9 cellular contexts compared by ENCODE assay signal in genomic region chr9:124776952-124777645, GRCh38. TPM values are rescaled to one million over a fixed set of nuclear protein-coding genes. Genes with fewer than 3 reads are reported as not detected.
DNase-seq lines count a peak whose midpoint lies in the region; ATAC-seq and TF ChIP-seq lines count a peak whose summit lies in the region.
"Had no signal": no experiment of that assay in that cellular context is flagged by ENCODE, and none has a peak within 500 bp of the region (broad histone marks: within the 10 kb centered on the region; RNA-seq: fewer than 3 reads in every experiment).

Gene OLFML2A (plus strand): TSS chr9:124777133. CDS start chr9:124777271, 138 bp downstream.

- TF ChIP-seq CTCF in adrenal gland (IDR thresholded peaks at IDR 0.05) = peak in 3 of 6 experiments; percentile 25 to 30 (median 30)

- H3K4me1 ChIP-seq in adrenal gland (replicated peaks in 1 of 2) = peaks cover 10% of the 10 kb centered on the region in 2 donors
- peaks cover 13% of the 10 kb centered on the region for H3K4me1 ChIP-seq in iPS-15b (ENCODE audit: control insufficient read depth, insufficient read depth, low read length)
- H3K4me1 ChIP-seq in skeletal muscle satellite cell (ENCODE audit: control insufficient read depth, insufficient read depth, low read length) = peaks cover 39% of the 10 kb centered on the region

- H3K9me3 ChIP-seq in adrenal gland (replicated peaks in 1 of 3) = no peaks in the 10 kb centered on the region
- no peaks in the 10 kb centered on the region for H3K9me3 ChIP-seq in iPS-15b (ENCODE audit: control insufficient read depth, insufficient read depth, low read length)
- no peaks in the 10 kb centered on the region for H3K9me3 ChIP-seq in skeletal muscle satellite cell (replicated peaks; ENCODE audit: low read length)

- peak within 1 kb of the TSS; percentile 90 for H3K4me2 ChIP-seq in skeletal muscle satellite cell (ENCODE audit: low read length)

- 2% methylated on average over 85 to 86 of the region's 86 CpGs; no CpG with 5 or more reads in 2 of the 4 donors for WGBS in adrenal gland, 4 donors

- ATAC-seq in HG03342 (IDR thresholded peaks at IDR 0.05; ENCODE audit: unreplicated experiment) = no peak

- H3K27me3 ChIP-seq in adrenal gland (peaks cover 12% of the 10 kb centered on the region), iPS-15b (ENCODE audit: control insufficient read depth, insufficient read depth, low read length) (peaks cover 16% of the 10 kb centered on the region), skeletal muscle satellite cell (ENCODE audit: control insufficient read depth, insufficient read depth, low read length) (no peaks in the 10 kb centered on the region)

- H3K4me3 ChIP-seq in adrenal gland (peak within 1 kb of the TSS in 2 of 4 donors; percentile 26 to 58), iPS-15b (ENCODE audit: low read depth, low read length) (peak within 1 kb of the TSS; percentile 63), skeletal muscle satellite cell (ENCODE audit: low read length) (peak within 1 kb of the TSS; percentile 72)

- peak within 1 kb of the TSS; percentile 73 for H3K9ac ChIP-seq in iPS-15b (ENCODE audit: low read depth, low read length)
- peak within 1 kb of the TSS; percentile 76 for H3K9ac ChIP-seq in skeletal muscle satellite cell (ENCODE audit: low read depth, low read length)

- H3K36me3 ChIP-seq in adrenal gland (replicated peaks in 1 of 2) (no peaks in the 10 kb centered on the region), iPS-15b (ENCODE audit: control insufficient read depth, insufficient read depth, low read length) (no peaks in the 10 kb centered on the region), skeletal muscle satellite cell (ENCODE audit: insufficient read depth, low read length) (no peaks in the 10 kb centered on the region)

- peak in 1 of 2 donors; percentile 8 for TF ChIP-seq POLR2A in adrenal gland (IDR thresholded peaks at IDR 0.05)

- intact Hi-C loops in adrenal gland (cut with DNase I) = loop anchor here (10.0 kb wide), 1 partner anchor 598 kb away; no protein-coding TSS in a partner anchor

- DNase-seq in DMS53 (lab: John Stamatoyannopoulos, UW) = peak; percentile 63
- no peak for DNase-seq in DMS53 treated with DMSO at 0.1 percent for 48 hours (lab: John Stamatoyannopoulos, UW; ENCODE audit: unreplicated experiment)
- peak; percentile 31 for DNase-seq in NCI-H1092 treated with DMSO at 0.1 percent for 48 hours (lab: John Stamatoyannopoulos, UW)
- DNase-seq in adrenal gland = peak in 4 of 7 donors; percentile 14 to 27 (median 22)
- no peak for DNase-seq in GM19240 (ENCODE audit: insufficient read length, low spot score)

- H3K27ac ChIP-seq in adrenal gland = peak within 1 kb of the TSS in 1 of 5 donors; percentile 46
- H3K27ac ChIP-seq: C4-2B had no signal

RNA-seq across cellular contexts. Expression of gene OLFML2A, which starts in this region (rescaled TPM):
- 10 to 100 TPM in 4 of 8 donors, 1 to 10 TPM in 4; 5.0 to 21.4 (median 10.3) TPM for total RNA-seq in adrenal gland
- 1 to 10 TPM; 1.7 to 3.4 (median 2.9) TPM for polyA plus RNA-seq in adrenal gland
- 3.8 and 17.3 TPM in 2 replicates for total RNA-seq in skeletal muscle satellite cell (2012; rRNA removed)

Comparison
In these comparisons a context has a peak if more than half of its experiments do, and no peak if none do; other contexts are left out.
1. DNase-seq: peak in DMS53 (single experiment), NCI-H1092 treated with DMSO at 0.1 percent for 48 hours (single experiment) and adrenal gland (4 of 7); none in DMS53 treated with DMSO at 0.1 percent for 48 hours (single experiment) and GM19240 (single experiment).